8 cellular contexts compared by ENCODE assay signal in the genomic region with DNA sequence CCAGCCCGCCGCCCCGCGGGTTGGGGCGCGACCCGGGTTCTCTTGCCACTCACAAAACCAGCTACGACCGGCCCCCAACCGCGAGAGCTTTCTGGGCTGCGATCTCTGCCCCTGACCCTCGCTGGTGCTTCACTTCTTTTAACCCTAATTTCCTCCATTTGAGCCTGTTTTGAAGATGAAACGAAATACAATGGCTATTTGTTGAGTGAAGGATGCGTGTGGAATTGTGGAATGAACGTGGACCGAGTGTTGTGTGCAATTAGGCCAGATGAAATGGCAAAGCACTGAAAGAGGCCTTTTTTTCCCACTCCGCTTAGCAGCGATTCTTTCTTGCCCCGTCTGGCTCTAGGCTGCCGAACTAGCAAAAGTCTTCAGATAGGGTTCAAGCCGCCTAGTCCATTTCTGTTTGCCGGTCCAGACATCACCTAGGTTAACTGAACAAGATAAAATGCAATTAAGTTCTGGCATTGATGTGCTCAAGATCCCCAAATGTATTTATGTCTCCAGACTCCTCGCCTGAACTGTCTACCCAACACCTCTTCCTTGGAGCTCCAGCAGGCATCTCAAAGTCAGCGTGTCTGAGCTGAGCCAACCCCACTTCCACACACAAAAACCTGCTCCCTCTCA. TPM values are rescaled to one million over a fixed set of nuclear protein-coding genes. Genes with fewer than 3 reads are reported as not detected.
DNase-seq lines count a peak whose midpoint lies in the region; ATAC-seq, FAIRE-seq and TF ChIP-seq lines count a peak whose summit lies in the region.

No MANE protein-coding gene starts in this region.

- peak overlapping the region; percentile 40 for H3K27ac ChIP-seq in adipose tissue (ENCODE audit: low read depth, low read length)

- H3K27me3 Mint-ChIP-seq in activated naive CD4-positive, alpha-beta T cell treated with anti-CD3 and anti-CD28 coated beads, Interleukin-2, amount 50 U/mL, for 24 hours: no peaks in the 10 kb centered on the region
- peaks cover 7 to 21% (median 19%) of the 10 kb centered on the region in 3 donors for H3K27me3 Mint-ChIP-seq in immature natural killer cell (ENCODE audit: low read depth in 3 of 3)

- no peak for TF ChIP-seq POLR2A in H54 (IDR thresholded peaks at IDR 0.05; ENCODE audit: low read depth, low read length)

- H3K4me1 Mint-ChIP-seq in activated naive CD4-positive, alpha-beta T cell treated with anti-CD3 and anti-CD28 coated beads, Interleukin-2, amount 50 U/mL, for 24 hours: peaks cover 39% of the 10 kb centered on the region
- peaks cover 53 to 58% of the 10 kb centered on the region in 2 donors for H3K4me1 Mint-ChIP-seq in immature natural killer cell
- H3K4me1 Mint-ChIP-seq in stimulated activated effector memory CD8-positive, alpha-beta T cell treated with anti-CD3 and anti-CD28 coated beads, Interleukin-12 subunit alpha, Interleukin-12 subunit beta, amount 100 ng/mL, for 72 hours: peaks cover 54% of the 10 kb centered on the region

- no peak for ATAC-seq in stimulated activated effector memory CD8-positive, alpha-beta T cell treated with anti-CD3 and anti-CD28 coated beads, Interleukin-12 subunit alpha, Interleukin-12 subunit beta, amount 100 ng/mL, for 72 hours

- H3K9me3 Mint-ChIP-seq in activated naive CD4-positive, alpha-beta T cell treated with anti-CD3 and anti-CD28 coated beads, Interleukin-2, amount 50 U/mL, for 24 hours: no peaks in the 10 kb centered on the region
- H3K9me3 Mint-ChIP-seq in immature natural killer cell: no peaks in the 10 kb centered on the region
- H3K9me3 Mint-ChIP-seq in stimulated activated effector memory CD8-positive, alpha-beta T cell treated with anti-CD3 and anti-CD28 coated beads, Interleukin-12 subunit alpha, Interleukin-12 subunit beta, amount 100 ng/mL, for 72 hours: no peaks in the 10 kb centered on the region

- DNase-seq in activated naive CD4-positive, alpha-beta T cell treated with anti-CD3 and anti-CD28 coated beads, Interleukin-2, amount 50 U/mL, for 16 hours: no peak
- DNase-seq in immature natural killer cell: no peak
- no peak for DNase-seq in stimulated activated effector memory CD8-positive, alpha-beta T cell treated with anti-CD3 and anti-CD28 coated beads, Interleukin-12 subunit alpha, Interleukin-12 subunit beta, amount 100 ng/mL, for 72 hours (ENCODE audit: low spot score in 2 of 2)
- no peak for DNase-seq in NCI-H524 treated with DMSO at 0.1 percent for 48 hours (lab: John Stamatoyannopoulos, UW)
- DNase-seq in stimulated activated CD4-positive, alpha-beta T cell treated with anti-CD3 and anti-CD28 coated beads, Interleukin-12 subunit alpha, Interleukin-12 subunit beta, amount 100 ng/mL, for 4 hours: no peak
- no peak for DNase-seq in H54 (ENCODE audit: insufficient read length, low spot score)

- peak overlapping the region; percentile 95 for H3K4me3 Mint-ChIP-seq in activated naive CD4-positive, alpha-beta T cell treated with anti-CD3 and anti-CD28 coated beads, Interleukin-2, amount 50 U/mL, for 24 hours
- H3K4me3 Mint-ChIP-seq in immature natural killer cell: peak overlapping the region; percentile 93 to 96 (median 95)
- H3K4me3 Mint-ChIP-seq in stimulated activated effector memory CD8-positive, alpha-beta T cell treated with anti-CD3 and anti-CD28 coated beads, Interleukin-12 subunit alpha, Interleukin-12 subunit beta, amount 100 ng/mL, for 72 hours: peak overlapping the region; percentile 83

- H3K36me3 Mint-ChIP-seq in activated naive CD4-positive, alpha-beta T cell treated with anti-CD3 and anti-CD28 coated beads, Interleukin-2, amount 50 U/mL, for 24 hours: no peaks in the 10 kb centered on the region
- H3K36me3 Mint-ChIP-seq in immature natural killer cell: no peaks in the 10 kb centered on the region
- H3K36me3 Mint-ChIP-seq in stimulated activated effector memory CD8-positive, alpha-beta T cell treated with anti-CD3 and anti-CD28 coated beads, Interleukin-12 subunit alpha, Interleukin-12 subunit beta, amount 100 ng/mL, for 72 hours: peaks cover 13% of the 10 kb centered on the region

- 10 to 15% (median 14%) methylated on average over 25 of the region's 25 CpGs for whole genome bisulfite sequencing in adipose tissue, 3 donors

- FAIRE-seq in H54 (lab: Jason Lieb, UNC): no peak

- peak overlapping the region; percentile 95 for H3K27ac Mint-ChIP-seq in activated naive CD4-positive, alpha-beta T cell treated with anti-CD3 and anti-CD28 coated beads, Interleukin-2, amount 50 U/mL, for 24 hours
- peak overlapping the region; percentile 95 to 99 (median 97) for H3K27ac Mint-ChIP-seq in immature natural killer cell
- H3K27ac Mint-ChIP-seq in stimulated activated effector memory CD8-positive, alpha-beta T cell treated with anti-CD3 and anti-CD28 coated beads, Interleukin-12 subunit alpha, Interleukin-12 subunit beta, amount 100 ng/mL, for 72 hours: peak overlapping the region; percentile 99

RNA-seq across cellular contexts. Expression of gene TMEM184B, which starts 0.4 kb away (rescaled TPM):
- polyA plus RNA-seq in adipose tissue (10 to 100 TPM; 14.0 to 50.2 (median 37.3) TPM), immature natural killer cell (10 to 100 TPM; 12.1 to 50.7 (median 30.3) TPM)

RNA-seq across cellular contexts. Expression of gene CSNK1E, which starts 44.0 kb away (rescaled TPM):
- polyA plus RNA-seq in adipose tissue (100 to 1,000 TPM in 2 of 3 donors, 10 to 100 TPM in 1; 77.8 to 139 (median 123) TPM), immature natural killer cell (10 to 100 TPM in 1 of 3 donors, 1 to 10 TPM in 2; 7.5 to 12.1 (median 8.6) TPM)

Comparison
In these comparisons a context has a peak if more than half of its experiments do, and no peak if none do; other contexts are left out.
1. RNA of gene CSNK1E, which starts 44.0 kb away (polyA plus RNA-seq): 77.8 to 139 TPM in adipose tissue; 7.5 to 12.1 TPM in immature natural killer cell; every median in the first group is over 4 times any median in the second.
2. Peak in every context shown above with its lines, with median percentiles within 50 percentile points of each other: H3K27ac Mint-ChIP-seq and H3K4me3 Mint-ChIP-seq.